ENCODE assay signal across 1 cellular context in the genomic region with DNA sequence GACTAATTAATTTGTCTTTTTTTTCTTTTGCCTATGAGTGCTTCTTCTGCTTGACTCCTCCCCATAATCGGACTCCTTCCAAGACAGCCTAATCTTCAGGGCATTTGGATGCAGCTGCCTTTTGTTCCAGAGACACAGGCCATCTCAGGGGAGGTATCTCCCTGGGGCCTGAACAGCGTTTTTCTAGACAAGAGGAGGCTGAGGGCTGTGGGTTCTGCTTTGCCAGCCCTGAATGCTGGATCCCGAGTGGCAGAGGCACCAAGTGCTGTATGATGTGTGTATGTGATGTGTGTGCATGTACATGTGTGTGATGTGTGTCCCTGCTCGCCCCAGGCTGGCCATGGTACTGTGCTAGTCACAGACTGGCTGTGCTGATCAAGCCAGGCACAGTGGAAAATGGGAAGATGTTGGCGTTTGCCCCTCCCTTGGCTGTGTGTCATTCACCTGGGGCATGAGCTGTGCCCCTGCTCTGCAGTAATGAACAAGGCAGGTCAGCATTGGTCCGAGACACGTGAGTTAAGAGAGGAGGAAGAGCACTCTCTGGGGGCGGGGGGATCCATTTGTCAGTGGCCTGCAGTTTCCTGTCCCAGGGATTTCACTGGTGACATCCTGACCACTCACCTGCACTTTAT.
TF ChIP-seq lines count a peak whose summit lies in the region.

No MANE protein-coding gene starts in this region.

TF ChIP-seq in K562, 482 proteins besides CTCF, POLR2A, EP300 and RAD21 (continued from another document):
- TF ChIP-seq COPS2 (conservative IDR thresholded peaks at IDR 0.05) (no peak), ZC3H8 (IDR thresholded peaks at IDR 0.05) (no peak), HLTF (IDR thresholded peaks at IDR 0.05) (no peak), ADNP (tag; IDR thresholded peaks at IDR 0.05) (no peak), CBX3 (IDR thresholded peaks at IDR 0.05; ENCODE audit: borderline replicate concordance in 1 of 2, low read length in 2 of 2) (no peak), BRF1 (IDR thresholded peaks at IDR 0.05; ENCODE audit: borderline replicate concordance, extremely low read depth, insufficient read length) (no peak), ZNF347 (CRISPR knock-in tag; IDR thresholded peaks at IDR 0.05; ENCODE audit: low read depth) (no peak), CHD2 (IDR thresholded peaks at IDR 0.05; ENCODE audit: low read depth, low read length) (no peak), ZC3H4 (CRISPR knock-in tag; IDR thresholded peaks at IDR 0.05; ENCODE audit: borderline replicate concordance) (0 out of 2 replicates have a peak, but pooled peaks have one; percentile 40), TOE1 (IDR thresholded peaks at IDR 0.05; ENCODE audit: borderline replicate concordance) (no peak), TOE1 (CRISPR knock-in tag; IDR thresholded peaks at IDR 0.05; ENCODE audit: borderline replicate concordance, low read depth) (peak; percentile 83; the same call in 1 of the 2 replicates), SRF (CRISPR knock-in tag; IDR thresholded peaks at IDR 0.05) (no peak), BDP1 (IDR thresholded peaks at IDR 0.05; ENCODE audit: insufficient read depth, insufficient read length) (no peak), MEF2A (IDR thresholded peaks at IDR 0.05; ENCODE audit: control insufficient read depth, low read depth, low read length) (no peak), ZNF583 (CRISPR knock-in tag; IDR thresholded peaks at IDR 0.05) (no peak), ZNF444 (CRISPR knock-in tag; IDR thresholded peaks at IDR 0.05) (no peak), IRF2 (CRISPR knock-in tag; IDR thresholded peaks at IDR 0.05) (0 out of 2 replicates have a peak, but pooled peaks have one; percentile 16)
- TF ChIP-seq, protein P1, sequence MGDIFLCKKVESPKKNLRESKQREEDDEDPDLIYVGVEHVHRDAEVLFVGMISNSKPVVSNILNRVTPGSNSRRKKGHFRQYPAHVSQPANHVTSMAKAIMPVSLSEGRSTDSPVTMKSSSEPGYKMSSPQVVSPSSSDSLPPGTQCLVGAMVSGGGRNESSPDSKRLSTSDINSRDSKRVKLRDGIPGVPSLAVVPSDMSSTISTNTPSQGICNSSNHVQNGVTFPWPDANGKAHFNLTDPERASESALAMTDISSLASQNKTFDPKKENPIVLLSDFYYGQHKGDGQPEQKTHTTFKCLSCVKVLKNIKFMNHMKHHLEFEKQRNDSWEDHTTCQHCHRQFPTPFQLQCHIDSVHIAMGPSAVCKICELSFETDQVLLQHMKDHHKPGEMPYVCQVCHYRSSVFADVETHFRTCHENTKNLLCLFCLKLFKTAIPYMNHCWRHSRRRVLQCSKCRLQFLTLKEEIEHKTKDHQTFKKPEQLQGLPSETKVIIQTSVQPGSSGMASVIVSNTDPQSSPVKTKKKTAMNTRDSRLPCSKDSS (IDR thresholded peaks at IDR 0.05; ENCODE audit: low read depth, partially characterized antibody) = no peak
- TF ChIP-seq, protein P2, sequence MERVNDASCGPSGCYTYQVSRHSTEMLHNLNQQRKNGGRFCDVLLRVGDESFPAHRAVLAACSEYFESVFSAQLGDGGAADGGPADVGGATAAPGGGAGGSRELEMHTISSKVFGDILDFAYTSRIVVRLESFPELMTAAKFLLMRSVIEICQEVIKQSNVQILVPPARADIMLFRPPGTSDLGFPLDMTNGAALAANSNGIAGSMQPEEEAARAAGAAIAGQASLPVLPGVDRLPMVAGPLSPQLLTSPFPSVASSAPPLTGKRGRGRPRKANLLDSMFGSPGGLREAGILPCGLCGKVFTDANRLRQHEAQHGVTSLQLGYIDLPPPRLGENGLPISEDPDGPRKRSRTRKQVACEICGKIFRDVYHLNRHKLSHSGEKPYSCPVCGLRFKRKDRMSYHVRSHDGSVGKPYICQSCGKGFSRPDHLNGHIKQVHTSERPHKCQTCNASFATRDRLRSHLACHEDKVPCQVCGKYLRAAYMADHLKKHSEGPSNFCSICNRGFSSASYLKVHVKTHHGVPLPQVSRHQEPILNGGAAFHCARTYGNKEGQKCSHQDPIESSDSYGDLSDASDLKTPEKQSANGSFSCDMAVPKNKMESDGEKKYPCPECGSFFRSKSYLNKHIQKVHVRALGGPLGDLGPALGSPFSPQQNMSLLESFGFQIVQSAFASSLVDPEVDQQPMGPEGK (CRISPR knock-in tag; IDR thresholded peaks at IDR 0.05; ENCODE audit: borderline replicate concordance) = no peak
